18 cellular contexts compared by ENCODE assay signal in genomic region chr5:5158472-5158895, GRCh38. TPM values are rescaled to one million over a fixed set of nuclear protein-coding genes. Genes with fewer than 3 reads are reported as not detected.
"Had no signal": no experiment of that assay in that cellular context is flagged by ENCODE, and none has a peak within 500 bp of the region (broad histone marks: within the 10 kb centered on the region; RNA-seq: fewer than 3 reads in every experiment).

No MANE protein-coding gene starts in this region.

- H3K27ac Mint-ChIP-seq: activated naive CD8-positive, alpha-beta T cell treated with anti-CD3 and anti-CD28 coated beads, Interleukin-2, amount 10 ng/mL, durations not matched to agents 7 days and 5 days; activated T-helper 1 cell treated with anti-CD3 and anti-CD28 coated beads, Interleukin-12 subunit alpha, Interleukin-12 subunit beta, Interleukin-2, Interleukin-4 antibody, amounts not matched to agents 30 ng/mL and 10 ng/mL and 1 ng/mL, durations not matched to agents 14 hours and 24 hours and 36 hours; immature natural killer cell; natural killer cell; T-helper 2 cell treated with Interferon-gamma antibody and Interleukin-4, amounts not matched to agents 5 μg/mL and 100 μg/mL, for 36 hours had no signal

- ATAC-seq: activated CD4-positive, CD25-positive, alpha-beta regulatory T cell treated with anti-CD3 and anti-CD28 coated beads, Interleukin-2, amount 50 U/mL, for 24 hours; esophagus mucosa; natural killer cell had no signal

- DNase-seq: activated CD4-positive, alpha-beta T cell treated with anti-CD3 and anti-CD28 coated beads, Interleukin-2, amount 50 U/mL, for 1 hour; activated CD8-positive, alpha-beta memory T cell treated with anti-CD3 and anti-CD28 coated beads for 24 hours; activated naive CD8-positive, alpha-beta T cell treated with anti-CD3 and anti-CD28 coated beads, Interleukin-2, amount 10 ng/mL, durations not matched to agents 7 days and 5 days; aorta; head of caudate nucleus; immature natural killer cell; mammary epithelial cell; natural killer cell; retina; stimulated activated CD4-positive, alpha-beta T cell treated with anti-CD3 and anti-CD28 coated beads, Interleukin-12 subunit alpha, Interleukin-12 subunit beta, amount 100 ng/mL, for 4 hours; stimulated activated CD4-positive, alpha-beta T cell treated with anti-CD3 and anti-CD28 coated beads, Interleukin-2, amount 100 ng/mL, for 24 hours; thyroid gland had no signal

- H3K36me3 Mint-ChIP-seq: activated naive CD8-positive, alpha-beta T cell treated with anti-CD3 and anti-CD28 coated beads, Interleukin-2, amount 10 ng/mL, durations not matched to agents 7 days and 5 days; immature natural killer cell; natural killer cell had no signal

- H3K4me3 Mint-ChIP-seq: activated naive CD8-positive, alpha-beta T cell treated with anti-CD3 and anti-CD28 coated beads, Interleukin-2, amount 10 ng/mL, durations not matched to agents 7 days and 5 days; activated T-helper 1 cell treated with anti-CD3 and anti-CD28 coated beads, Interleukin-12 subunit alpha, Interleukin-12 subunit beta, Interleukin-2, Interleukin-4 antibody, amounts not matched to agents 30 ng/mL and 10 ng/mL and 1 ng/mL, durations not matched to agents 14 hours and 24 hours and 36 hours; immature natural killer cell; natural killer cell; T-helper 2 cell treated with Interferon-gamma antibody and Interleukin-4, amounts not matched to agents 5 μg/mL and 100 μg/mL, for 36 hours had no signal

- H3K9me3 ChIP-seq: thyroid gland, vagina had no signal

- H3K4me1 ChIP-seq: thyroid gland, vagina had no signal

- H3K4me3 ChIP-seq: cardiac muscle cell, thyroid gland, vagina had no signal

- H3K9me3 Mint-ChIP-seq: activated T-helper 1 cell treated with anti-CD3 and anti-CD28 coated beads, Interleukin-12 subunit alpha, Interleukin-12 subunit beta, Interleukin-2, Interleukin-4 antibody, amounts not matched to agents 30 ng/mL and 10 ng/mL and 1 ng/mL, durations not matched to agents 14 hours and 24 hours and 36 hours; T-helper 2 cell treated with Interferon-gamma antibody and Interleukin-4, amounts not matched to agents 5 μg/mL and 100 μg/mL, for 36 hours had no signal

- H3K4me1 Mint-ChIP-seq: immature natural killer cell, natural killer cell had no signal

- H3K27ac ChIP-seq: cardiac muscle cell, thyroid gland, vagina had no signal

- H3K27me3 Mint-ChIP-seq: activated naive CD8-positive, alpha-beta T cell treated with anti-CD3 and anti-CD28 coated beads, Interleukin-2, amount 10 ng/mL, durations not matched to agents 7 days and 5 days had no signal

- H3K36me3 ChIP-seq: cardiac muscle cell, thyroid gland, vagina had no signal

- H3K27me3 ChIP-seq: cardiac muscle cell, thyroid gland, vagina had no signal

RNA-seq across cellular contexts. Expression of gene ADAMTS16, which starts 18.4 kb away (rescaled TPM):
- total RNA-seq: activated naive CD8-positive, alpha-beta T cell treated with anti-CD3 and anti-CD28 coated beads, Interleukin-2, amount 10 ng/mL, durations not matched to agents 7 days and 5 days; activated T-helper 1 cell treated with anti-CD3 and anti-CD28 coated beads, Interleukin-12 subunit alpha, Interleukin-12 subunit beta, Interleukin-2, Interleukin-4 antibody, amounts not matched to agents 30 ng/mL and 10 ng/mL and 1 ng/mL, durations not matched to agents 14 hours and 24 hours and 36 hours; cardiac muscle cell; esophagus mucosa; mammary epithelial cell; natural killer cell had no signal
